In the genomic region with DNA sequence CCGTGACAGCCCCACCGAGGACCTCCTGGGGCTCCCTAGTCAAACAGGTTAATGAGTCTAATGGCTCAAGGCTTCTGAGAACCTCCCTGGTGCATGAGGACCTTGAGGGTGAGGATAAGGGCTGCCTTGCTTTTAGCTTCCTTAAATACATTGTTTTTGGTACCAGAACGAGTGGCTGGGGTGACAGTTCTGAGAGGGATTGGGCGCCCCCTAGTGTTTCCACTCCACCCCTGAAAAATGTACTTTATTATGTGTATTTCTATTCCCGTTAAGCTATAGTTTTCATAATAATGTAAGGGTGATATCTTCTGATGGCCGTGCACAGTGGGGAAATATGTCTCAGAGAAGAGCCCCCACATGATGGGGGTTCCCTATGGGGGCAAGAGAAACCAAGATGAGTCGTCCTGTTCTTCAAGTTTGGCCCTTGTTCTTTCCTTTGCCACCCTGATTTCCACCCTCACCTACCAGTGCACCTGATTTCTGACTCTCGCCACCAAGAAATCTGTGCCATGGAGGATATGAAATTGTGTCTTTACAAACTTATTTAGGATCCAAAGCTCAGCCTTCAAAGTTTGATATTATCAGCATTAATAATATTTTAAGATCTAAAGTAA, we compare ENCODE assay signal across 8 cellular contexts. TPM values are rescaled to one million over a fixed set of nuclear protein-coding genes. Genes with fewer than 3 reads are reported as not detected.
DNase-seq lines count a peak whose midpoint lies in the region; ATAC-seq and TF ChIP-seq lines count a peak whose summit lies in the region.

No MANE protein-coding gene starts in this region.

- H3K79me2 ChIP-seq in parathyroid adenoma, result peaks cover 3% of the 10 kb centered on the region

- TF ChIP-seq EP300 in transverse colon (IDR thresholded peaks at IDR 0.05; ENCODE audit: low read depth), result no peak

- H3K36me3 ChIP-seq in parathyroid adenoma (ENCODE audit: control insufficient read depth, insufficient read depth, low read length) (no peaks in the 10 kb centered on the region), transverse colon (peaks cover 0 to 3% (median 0%) of the 10 kb centered on the region in 4 donors)

- H2AFZ ChIP-seq in parathyroid adenoma, result no peak overlapping the region

- in situ Hi-C loops in transverse colon (cut with MboI; ENCODE audit: low pct_ligation_motif_present in 1 of 4, low pct_unique_long_range_greater_than_20kb in 1 of 4, low sequenced_read_pairs in 3 of 4), result loop anchor here in 1 of 4 donors (10.0 kb wide), 1 partner anchor 83 kb away; no protein-coding TSS in a partner anchor

- ATAC-seq in HG02763 (IDR thresholded peaks at IDR 0.05; ENCODE audit: unreplicated experiment), result no peak

- H3K4me1 ChIP-seq in parathyroid adenoma, result no peaks in the 10 kb centered on the region
- H3K4me1 ChIP-seq in transverse colon, result no peaks in the 10 kb centered on the region

- no peaks in the 10 kb centered on the region for H3K27me3 ChIP-seq in parathyroid adenoma (ENCODE audit: control insufficient read depth, insufficient read depth, low read length)
- H3K27me3 ChIP-seq in transverse colon, result no peaks in the 10 kb centered on the region

- H3K9ac ChIP-seq in parathyroid adenoma, result no peak overlapping the region

- peak; percentile 38 for DNase-seq in COR-L47 (lab: John Stamatoyannopoulos, UW)
- peak; percentile 27 for DNase-seq in HuH-7.5 (ENCODE audit: low spot score)
- DNase-seq in RWPE1 (ENCODE audit: low spot score), result peak; percentile 64
- peak; percentile 39 for DNase-seq in activated T-helper 1 cell treated with Interleukin-2 at 50 U/mL for 16 hours (ENCODE audit: low read depth)
- DNase-seq in fibroblast of villous mesenchyme (ENCODE audit: low read depth), result peak; percentile 69
- DNase-seq in transverse colon, result peak; percentile 69

- CTCF ChIA-PET in RWPE1 (lab: Yijun Ruan, JAX), result interaction anchor here (0.5 to 2.7 kb wide), 43 partner anchors 9 to 1271 kb away, joined by 3 to 47 read pairs (median 5); a partner anchor contains a TSS

- no peak overlapping the region for H3K27ac ChIP-seq in RWPE1
- no peak overlapping the region for H3K27ac ChIP-seq in parathyroid adenoma
- no peak overlapping the region for H3K27ac ChIP-seq in transverse colon

- WGBS in transverse colon (ENCODE audit: low coverage in 1 of 2), 2 donors, result 46 to 62% methylated on average over 6 to 8 of the region's 8 CpGs

- intact Hi-C loops in transverse colon (cut with DNase I; ENCODE audit: low total_unique reads), result loop anchor here (5.0 kb wide), 1 partner anchor 76 kb away; a partner anchor contains a TSS

- TF ChIP-seq CTCF in RWPE1 (conservative IDR thresholded peaks at IDR 0.05; ENCODE audit: low read depth), result peak; percentile 86
- peak; percentile 84 for TF ChIP-seq CTCF in fibroblast of villous mesenchyme (IDR thresholded peaks at IDR 0.05; ENCODE audit: insufficient read depth, low read depth, low read length)
- peak; percentile 89 for TF ChIP-seq CTCF in parathyroid adenoma (IDR thresholded peaks at IDR 0.05)
- peak; percentile 73 to 87 (median 81) for TF ChIP-seq CTCF in transverse colon (IDR thresholded peaks at IDR 0.05)

- H3K4me2 ChIP-seq in parathyroid adenoma (ENCODE audit: low read length), result no peak overlapping the region

- TF ChIP-seq POLR2A in transverse colon (IDR thresholded peaks at IDR 0.05), result no peak

- no peak overlapping the region for H3K4me3 ChIP-seq in fibroblast of villous mesenchyme (ENCODE audit: low read depth, low read length)
- no peak overlapping the region for H3K4me3 ChIP-seq in parathyroid adenoma (ENCODE audit: low read depth, low read length)
- H3K4me3 ChIP-seq in transverse colon, result no peak overlapping the region

- POLR2A ChIA-PET in RWPE1 (lab: Yijun Ruan, JAX; ENCODE audit: low non-redundant PET), result no interaction called here

- H3K9me3 ChIP-seq in parathyroid adenoma (ENCODE audit: control insufficient read depth, low read length) (no peaks in the 10 kb centered on the region), transverse colon (no peaks in the 10 kb centered on the region)

RNA-seq across cellular contexts. Expression of a gene that starts 14.5 kb away (rescaled TPM):
- total RNA-seq in fibroblast of villous mesenchyme (under 0.01 TPM in 2 replicates), transverse colon (under 1 TPM in 1 of 4 donors, not detected in 3; 0.14 TPM)
